Comparison of ENCODE assay signal across 2 cellular contexts in genomic region chr1:31421404-31422040, GRCh38.
TF ChIP-seq lines count a peak whose summit lies in the region.

No MANE protein-coding gene starts in this region.

TF ChIP-seq in IMR-90, 13 proteins besides CTCF, POLR2A, EP300 and RAD21:
- TF ChIP-seq FOS (IDR thresholded peaks at IDR 0.05; ENCODE audit: low read depth, low read length) (no peak), RCOR1 (IDR thresholded peaks at IDR 0.05; ENCODE audit: insufficient replicate concordance, low read length) (no peak), BHLHE40 (IDR thresholded peaks at IDR 0.05; ENCODE audit: low read depth, low read length) (no peak), MAZ (IDR thresholded peaks at IDR 0.05; ENCODE audit: borderline replicate concordance, low read depth, low read length) (peak; percentile 20; the same call in 1 of the 2 replicates), MXI1 (IDR thresholded peaks at IDR 0.05; ENCODE audit: borderline replicate concordance, low read depth, low read length) (no peak), ELK1 (IDR thresholded peaks at IDR 0.05; ENCODE audit: borderline replicate concordance, low read depth, low read length) (no peak), USF2 (IDR thresholded peaks at IDR 0.05; ENCODE audit: low read depth, low read length) (no peak), SMC3 (IDR thresholded peaks at IDR 0.05; ENCODE audit: low read depth, low read length) (peak; percentile 18; the same call in 1 of the 2 replicates), MAFK (IDR thresholded peaks at IDR 0.05; ENCODE audit: low read depth, low read length) (no peak), NFE2L2 (IDR thresholded peaks at IDR 0.05; ENCODE audit: low read depth, low read length) (no peak), CEBPB (IDR thresholded peaks at IDR 0.05; ENCODE audit: low read depth, low read length) (no peak)

TF ChIP-seq in HepG2, 621 proteins besides CTCF, POLR2A, EP300 and RAD21 (continues in another document):
- TF ChIP-seq MXI1 (IDR thresholded peaks at IDR 0.05; ENCODE audit: borderline replicate concordance, low read depth, low read length) = no peak
- no peak for TF ChIP-seq ZNF772 (CRISPR knock-in tag; IDR thresholded peaks at IDR 0.05)
- TF ChIP-seq MED1 (CRISPR knock-in tag; IDR thresholded peaks at IDR 0.05) = peak; percentile 21; the same call in 1 of the 2 replicates
- no peak for TF ChIP-seq ZNF678 (CRISPR knock-in tag; IDR thresholded peaks at IDR 0.05)
- TF ChIP-seq SALL1 (CRISPR knock-in tag; IDR thresholded peaks at IDR 0.05) = 0 out of 2 replicates have a peak, but pooled peaks have one; percentile 14
- TF ChIP-seq SNAPC4 (CRISPR knock-in tag; IDR thresholded peaks at IDR 0.05) = peak; percentile 20; the same call in 1 of the 2 replicates
- peak; percentile 42; the same call in 1 of the 2 replicates for TF ChIP-seq SMC3 (IDR thresholded peaks at IDR 0.05; ENCODE audit: low read length)
- TF ChIP-seq ZNF607 (CRISPR knock-in tag; IDR thresholded peaks at IDR 0.05; ENCODE audit: borderline replicate concordance) = peak; percentile 43; the same call in 1 of the 2 replicates
- no peak for TF ChIP-seq DPF2 (CRISPR knock-in tag; IDR thresholded peaks at IDR 0.05; ENCODE audit: borderline replicate concordance, low read depth)
- TF ChIP-seq STAG1 (CRISPR knock-in tag; IDR thresholded peaks at IDR 0.05) = peak; percentile 70
- TF ChIP-seq XRCC5 (optimal IDR thresholded peaks at IDR 0.05; ENCODE audit: low read length) = peak; percentile 49
- 0 out of 2 replicates have a peak, but pooled peaks have one; percentile 12 for TF ChIP-seq ETV5 (CRISPR knock-in tag; IDR thresholded peaks at IDR 0.05; ENCODE audit: borderline replicate concordance)
- no peak for TF ChIP-seq ZNF576 (CRISPR knock-in tag; IDR thresholded peaks at IDR 0.05)
- TF ChIP-seq HMGXB4 (CRISPR knock-in tag; IDR thresholded peaks at IDR 0.05; ENCODE audit: borderline replicate concordance in 1 of 2, low read depth in 1 of 2) = 0 out of 4 replicates have a peak, but pooled peaks have one; percentile 30 to 34
- 0 out of 2 replicates have a peak, but pooled peaks have one; percentile 40 for TF ChIP-seq HNF1B (CRISPR knock-in tag; IDR thresholded peaks at IDR 0.05)
- no peak for TF ChIP-seq NR2F6 (IDR thresholded peaks at IDR 0.05)
- peak; percentile 43; the same call in 1 of the 2 replicates for TF ChIP-seq NR2F6 (CRISPR knock-in tag; IDR thresholded peaks at IDR 0.05)
- TF ChIP-seq ARID5B (CRISPR knock-in tag; IDR thresholded peaks at IDR 0.05) = 0 out of 2 replicates have a peak, but pooled peaks have one; percentile 18
- peak; percentile 67 for TF ChIP-seq ZNF687 (CRISPR knock-in tag; IDR thresholded peaks at IDR 0.05)
- no peak for TF ChIP-seq ZBTB38 (CRISPR knock-in tag; IDR thresholded peaks at IDR 0.05)
- TF ChIP-seq ATRX (CRISPR knock-in tag; IDR thresholded peaks at IDR 0.05; ENCODE audit: borderline replicate concordance) = no peak
- TF ChIP-seq ZNF609 (CRISPR knock-in tag; IDR thresholded peaks at IDR 0.05; ENCODE audit: borderline replicate concordance) = no peak
- peak; percentile 31; the same call in 1 of the 2 replicates for TF ChIP-seq KDM5B (CRISPR knock-in tag; IDR thresholded peaks at IDR 0.05; ENCODE audit: borderline replicate concordance)
- 0 out of 2 replicates have a peak, but pooled peaks have one; percentile 14 for TF ChIP-seq GATAD2A (CRISPR knock-in tag; IDR thresholded peaks at IDR 0.05)
- peak; percentile 57 for TF ChIP-seq TEAD3 (CRISPR knock-in tag; optimal IDR thresholded peaks at IDR 0.05; ENCODE audit: borderline replicate concordance)
- TF ChIP-seq MIER3 (CRISPR knock-in tag; IDR thresholded peaks at IDR 0.05; ENCODE audit: borderline replicate concordance) = no peak
